26 cellular contexts compared by ENCODE assay signal in the genomic region with DNA sequence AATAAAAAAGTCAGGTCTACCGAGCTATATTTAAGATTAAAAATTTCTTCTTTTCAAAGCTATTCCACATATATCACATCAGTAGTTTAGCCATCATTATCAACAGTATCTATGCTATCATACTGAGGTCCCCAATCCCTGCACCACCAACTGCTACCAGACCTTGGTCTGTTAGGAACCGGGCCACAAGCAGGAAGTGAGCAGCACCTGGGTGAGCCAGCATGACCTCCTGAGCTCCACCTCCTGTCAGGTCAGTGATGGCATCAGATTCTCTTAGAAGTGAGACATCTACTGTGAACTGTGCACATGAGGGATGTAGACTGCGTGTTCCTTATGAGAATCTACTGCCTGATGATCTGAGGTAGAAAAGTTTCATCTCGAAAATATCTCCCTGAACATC.
"Had no signal": no experiment of that assay in that cellular context is flagged by ENCODE, and none has a peak within 500 bp of the region (broad histone marks: within the 10 kb centered on the region; RNA-seq: fewer than 3 reads in every experiment).

No MANE protein-coding gene starts in this region.

- H3K27ac ChIP-seq: dorsolateral prefrontal cortex, epithelial cell of prostate, esophagus muscularis mucosa, foreskin keratinocyte, gastroesophageal sphincter, heart right ventricle, neural progenitor cell, parathyroid adenoma, prostate gland, right atrium auricular region, stomach, thyroid gland, vagina had no signal

- H3K36me3 ChIP-seq: esophagus muscularis mucosa, gastroesophageal sphincter, heart right ventricle, neural progenitor cell, prostate gland, right atrium auricular region, stomach, thyroid gland, vagina had no signal

- H3K4me1 ChIP-seq: esophagus muscularis mucosa, foreskin keratinocyte, gastroesophageal sphincter, heart right ventricle, neural progenitor cell, parathyroid adenoma, prostate gland, right atrium auricular region, stomach, thyroid gland, vagina had no signal

- H3K4me3 ChIP-seq: dorsolateral prefrontal cortex, esophagus muscularis mucosa, gastroesophageal sphincter, heart right ventricle, neural progenitor cell, prostate gland, right atrium auricular region, smooth muscle cell, stomach, thyroid gland, vagina had no signal

- ATAC-seq: foreskin keratinocyte; gastroesophageal sphincter; heart right ventricle; left lobe of liver; naive thymus-derived CD4-positive, alpha-beta T cell; sciatic nerve had no signal

- DNase-seq: dorsolateral prefrontal cortex; effector CD4-positive, alpha-beta T cell; foreskin keratinocyte; heart right ventricle; hippocampal formation; mesenchymal stem cell; midbrain; naive thymus-derived CD4-positive, alpha-beta T cell; stimulated activated CD4-positive, alpha-beta T cell treated with anti-CD3 and anti-CD28 coated beads, Interleukin-12 subunit alpha, Interleukin-12 subunit beta, amount 100 ng/mL, for 4 hours; stimulated activated CD4-positive, alpha-beta T cell treated with anti-CD3 and anti-CD28 coated beads, Interleukin-1b, Interleukin-23, amount 100 ng/mL, for 48 hours; stimulated activated CD4-positive, alpha-beta T cell treated with anti-CD3 and anti-CD28 coated beads, Interleukin-4, amount 100 ng/mL, for 1 hour; stimulated activated CD8-positive, alpha-beta memory T cell treated with anti-CD3 and anti-CD28 coated beads, Interleukin-4, amount 100 ng/mL, for 48 hours; stimulated activated naive CD4-positive, alpha-beta T cell treated with Interleukin-2 at 50 U/mL for 16 hours; stomach; thyroid gland had no signal

- H3K27me3 ChIP-seq: dorsolateral prefrontal cortex, esophagus muscularis mucosa, foreskin keratinocyte, gastroesophageal sphincter, heart right ventricle, neural progenitor cell, right atrium auricular region, stomach, thyroid gland, vagina had no signal

- H3K9me3 ChIP-seq: esophagus muscularis mucosa, gastroesophageal sphincter, prostate gland, right atrium auricular region, thyroid gland, vagina had no signal
